6 cellular contexts compared by ENCODE assay signal in the genomic region with DNA sequence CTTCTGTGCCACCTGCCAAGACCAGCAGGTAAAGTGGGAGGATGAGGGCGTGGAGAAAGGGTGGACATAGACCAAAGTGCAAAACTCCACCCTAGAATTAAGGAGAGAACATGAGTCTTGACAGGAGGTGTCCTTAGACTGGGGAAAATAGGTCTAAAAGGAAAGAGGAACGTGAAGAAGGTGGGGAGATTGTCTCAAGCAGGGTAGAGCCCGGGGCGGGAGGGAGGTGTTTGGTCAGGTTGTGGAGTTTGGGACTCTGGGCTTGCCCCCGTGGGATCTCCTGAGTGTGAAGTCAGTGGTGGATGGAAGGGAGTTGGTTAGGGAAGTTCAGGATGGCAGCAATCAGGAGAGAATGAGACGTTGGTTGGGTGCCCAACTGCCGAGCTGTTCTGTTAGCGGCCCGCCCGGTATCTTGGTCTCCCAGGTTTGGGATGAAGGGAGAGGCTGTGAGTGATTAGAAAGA. TPM values are rescaled to one million over a fixed set of nuclear protein-coding genes. Genes with fewer than 3 reads are reported as not detected.
DNase-seq lines count a peak whose midpoint lies in the region; ATAC-seq and TF ChIP-seq lines count a peak whose summit lies in the region.

No MANE protein-coding gene starts in this region.

- peaks cover 38% of the 10 kb centered on the region for H3K4me1 Mint-ChIP-seq in mesothelial cell of epicardium

- H3K9me3 Mint-ChIP-seq in activated naive CD4-positive, alpha-beta T cell treated with anti-CD3 and anti-CD28 coated beads, Interleukin-2, amount 50 U/mL, for 72 hours, result no peaks in the 10 kb centered on the region
- H3K9me3 Mint-ChIP-seq in mesothelial cell of epicardium, result no peaks in the 10 kb centered on the region

- TF ChIP-seq CTCF in mesothelial cell of epicardium (IDR thresholded peaks at IDR 0.05; ENCODE audit: unreplicated experiment), result no peak

- H3K27me3 Mint-ChIP-seq in mesothelial cell of epicardium (ENCODE audit: low read depth), result no peaks in the 10 kb centered on the region

- peaks cover 37 to 48% of the 10 kb centered on the region in 2 donors for H3K36me3 Mint-ChIP-seq in activated naive CD4-positive, alpha-beta T cell treated with anti-CD3 and anti-CD28 coated beads, Interleukin-2, amount 50 U/mL, for 72 hours
- H3K36me3 Mint-ChIP-seq in mesothelial cell of epicardium, result no peaks in the 10 kb centered on the region

- DNase-seq in ELF-1 (ENCODE audit: low read depth, low spot score) (peak; percentile 21), mesothelial cell of epicardium (ENCODE audit: low spot score in 2 of 2, unreplicated experiment in 2 of 2) (no peak), SIG-M5 (lab: John Stamatoyannopoulos, UW) (no peak)
- DNase-seq in activated naive CD4-positive, alpha-beta T cell treated with anti-CD3 and anti-CD28 coated beads, Interleukin-2, amount 50 U/mL, for 72 hours (ENCODE audit: low spot score in 2 of 2), result no peak
- no peak for DNase-seq in stimulated activated CD4-positive, alpha-beta T cell treated with anti-CD3 and anti-CD28 coated beads, Interleukin-4, amount 100 ng/mL, for 24 hours

- no peak for ATAC-seq in activated naive CD4-positive, alpha-beta T cell treated with anti-CD3 and anti-CD28 coated beads, Interleukin-2, amount 50 U/mL, for 72 hours
- ATAC-seq in GM18511 (IDR thresholded peaks at IDR 0.05; ENCODE audit: unreplicated experiment), result no peak

- H3K27ac Mint-ChIP-seq in activated naive CD4-positive, alpha-beta T cell treated with anti-CD3 and anti-CD28 coated beads, Interleukin-2, amount 50 U/mL, for 72 hours, result peak overlapping the region; percentile 97 to 100
- peak overlapping the region; percentile 91 for H3K27ac Mint-ChIP-seq in mesothelial cell of epicardium

- H3K4me3 Mint-ChIP-seq in mesothelial cell of epicardium, result peak overlapping the region; percentile 76

RNA-seq across cellular contexts. Expression of a gene that starts 0.4 kb away (rescaled TPM):
- 100 to 1,000 TPM; 386 to 441 TPM for total RNA-seq in activated naive CD4-positive, alpha-beta T cell treated with anti-CD3 and anti-CD28 coated beads, Interleukin-2, amount 50 U/mL, for 72 hours
- total RNA-seq in mesothelial cell of epicardium, result 29.7 to 42.2 TPM (median 33.5 TPM) in 3 replicates

RNA-seq across cellular contexts. Expression of a gene that starts 3.7 kb away (rescaled TPM):
- 10 to 100 TPM; 18.9 to 32.9 TPM for total RNA-seq in activated naive CD4-positive, alpha-beta T cell treated with anti-CD3 and anti-CD28 coated beads, Interleukin-2, amount 50 U/mL, for 72 hours
- total RNA-seq in mesothelial cell of epicardium, result 21.1 to 23.8 TPM (median 22.9 TPM) in 3 replicates

RNA-seq across cellular contexts. Expression of a gene that starts 34.5 kb away (rescaled TPM):
- total RNA-seq in activated naive CD4-positive, alpha-beta T cell treated with anti-CD3 and anti-CD28 coated beads, Interleukin-2, amount 50 U/mL, for 72 hours, result 1 to 10 TPM; 1.2 to 5.6 TPM
- total RNA-seq in mesothelial cell of epicardium, result 3.6 to 5.3 TPM (median 5.1 TPM) in 3 replicates

RNA-seq across cellular contexts. Expression of a gene that starts 35.3 kb away (rescaled TPM):
- 100 to 1,000 TPM; 116 to 144 TPM for total RNA-seq in activated naive CD4-positive, alpha-beta T cell treated with anti-CD3 and anti-CD28 coated beads, Interleukin-2, amount 50 U/mL, for 72 hours
- 52.0 to 54.0 TPM (median 52.4 TPM) in 3 replicates for total RNA-seq in mesothelial cell of epicardium

RNA-seq across cellular contexts. Expression of a gene that starts 42.5 kb away (rescaled TPM):
- 10 to 100 TPM; 43.1 to 51.8 TPM for total RNA-seq in activated naive CD4-positive, alpha-beta T cell treated with anti-CD3 and anti-CD28 coated beads, Interleukin-2, amount 50 U/mL, for 72 hours
- 99.3 to 104 TPM (median 101 TPM) in 3 replicates for total RNA-seq in mesothelial cell of epicardium
